16 cellular contexts compared by ENCODE assay signal in the genomic region with DNA sequence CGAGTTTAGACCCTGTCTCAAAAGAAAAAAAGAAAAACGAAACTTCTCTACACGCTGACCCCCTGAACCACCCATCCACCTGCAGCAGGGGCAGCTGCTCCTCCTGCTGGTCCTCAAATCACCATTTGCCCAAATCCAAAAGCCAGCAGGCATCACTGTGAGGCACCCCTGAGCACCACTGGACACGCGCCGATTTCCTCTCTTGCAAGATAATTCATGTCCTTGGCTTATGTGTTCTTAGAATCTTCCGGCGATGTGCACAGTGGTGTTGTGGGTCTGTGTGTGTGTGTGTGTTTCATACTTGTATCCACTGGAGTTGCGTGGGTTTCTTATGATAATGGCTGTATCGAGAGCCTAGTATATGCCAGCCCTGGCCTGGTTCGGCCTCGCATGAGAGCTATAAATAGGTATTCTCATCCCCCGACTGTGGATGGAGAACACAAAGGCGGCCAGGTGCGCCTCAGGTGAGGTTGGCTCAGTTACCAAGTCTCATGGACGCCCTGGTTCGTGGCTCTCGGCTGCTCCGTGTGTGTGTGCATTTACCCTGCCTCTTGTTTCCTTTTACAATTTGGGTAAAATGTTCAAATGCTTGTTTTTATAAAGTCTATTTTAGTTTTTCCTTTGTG.
DNase-seq lines count a peak whose midpoint lies in the region; ATAC-seq, FAIRE-seq and TF ChIP-seq lines count a peak whose summit lies in the region.
"Had no signal": no experiment of that assay in that cellular context is flagged by ENCODE, and none has a peak within 500 bp of the region (broad histone marks: within the 10 kb centered on the region; RNA-seq: fewer than 3 reads in every experiment).

No MANE protein-coding gene starts in this region.

- H3K4me3 ChIP-seq in right lobe of liver = no peak overlapping the region
- H3K4me3 ChIP-seq in HepG2 (replicated peaks in 1 of 3; ENCODE audit: insufficient read depth in 1 of 3, low read depth in 2 of 3, low read length in 3 of 3) = no peak overlapping the region
- H3K4me3 ChIP-seq in naive thymus-derived CD4-positive, alpha-beta T cell (ENCODE audit: low read length) = no peak overlapping the region
- H3K4me3 ChIP-seq in upper lobe of right lung = no peak overlapping the region
- no peak overlapping the region for H3K4me3 ChIP-seq in Karpas-422 (ENCODE audit: low read length)
- H3K4me3 ChIP-seq in testis = no peak overlapping the region
- H3K4me3 ChIP-seq: prostate gland had no signal

- no peaks in the 10 kb centered on the region for H3K27me3 ChIP-seq in right lobe of liver
- no peaks in the 10 kb centered on the region for H3K27me3 ChIP-seq in HepG2 (ENCODE audit: control insufficient read depth in 1 of 2, insufficient read depth in 2 of 2, low read length in 2 of 2)
- no peaks in the 10 kb centered on the region for H3K27me3 ChIP-seq in naive thymus-derived CD4-positive, alpha-beta T cell (ENCODE audit: control insufficient read depth in 2 of 2, insufficient read depth in 2 of 2, low read length in 2 of 2)
- H3K27me3 ChIP-seq in upper lobe of right lung = no peaks in the 10 kb centered on the region
- H3K27me3 ChIP-seq in Karpas-422 (ENCODE audit: low read length) = no peaks in the 10 kb centered on the region
- H3K27me3 ChIP-seq in testis = no peaks in the 10 kb centered on the region

- H3K9ac ChIP-seq in HepG2 (ENCODE audit: insufficient read depth, low read depth, low read length) (no peak overlapping the region), Karpas-422 (ENCODE audit: low read length) (no peak overlapping the region)

- H3K36me3 ChIP-seq in right lobe of liver (peaks cover 0 to 10% (median 0%) of the 10 kb centered on the region in 4 donors), HepG2 (replicated peaks in 1 of 2; ENCODE audit: control insufficient read depth in 1 of 2, insufficient read depth in 2 of 2, low read length in 2 of 2) (peaks cover 15 to 37% of the 10 kb centered on the region in 2 experiments), upper lobe of right lung (peaks cover 42% of the 10 kb centered on the region), Karpas-422 (ENCODE audit: insufficient read depth, low read length) (no peaks in the 10 kb centered on the region; the same call in 1 of the 2 replicates), testis (ENCODE audit: low read depth, missing control alignments) (no peaks in the 10 kb centered on the region)
- H3K36me3 ChIP-seq in naive thymus-derived CD4-positive, alpha-beta T cell (ENCODE audit: control insufficient read depth in 2 of 3, insufficient read depth in 3 of 3, low read length in 3 of 3) = peaks cover 0 to 47% (median 0%) of the 10 kb centered on the region in 3 experiments

- H3K9me3 ChIP-seq in right lobe of liver (no peaks in the 10 kb centered on the region), HepG2 (ENCODE audit: low read length) (no peaks in the 10 kb centered on the region), upper lobe of right lung (no peaks in the 10 kb centered on the region), Karpas-422 (ENCODE audit: low read length) (no peaks in the 10 kb centered on the region), testis (no peaks in the 10 kb centered on the region)
- H3K9me3 ChIP-seq in naive thymus-derived CD4-positive, alpha-beta T cell (ENCODE audit: control insufficient read depth in 2 of 3, low read length in 3 of 3) = no peaks in the 10 kb centered on the region
- H3K9me3 ChIP-seq: prostate gland had no signal

- H3K79me2 ChIP-seq in HepG2 (ENCODE audit: insufficient read depth, low read length) (no peaks in the 10 kb centered on the region), Karpas-422 (ENCODE audit: low read length) (no peaks in the 10 kb centered on the region)

- H3K4me3 Mint-ChIP-seq in activated B cell treated with CpG ODN at 0.5 μM for 24 hours = no peak overlapping the region
- peak overlapping the region in 4 of 10 donors; percentile 10 to 73 (median 25) for H3K4me3 Mint-ChIP-seq in naive thymus-derived CD4-positive, alpha-beta T cell
- H3K4me3 Mint-ChIP-seq: dendritic cell treated with granulocyte-macrophage colony-stimulating factor and Interleukin-4, amounts not matched to agents 40 ng/mL and 50 ng/mL, for 4 days; T-helper 1 cell treated with Interleukin-12 subunit alpha and Interleukin-12 subunit beta and Interleukin-4 antibody, amounts not matched to agents 30 μg/mL and 1 μg/mL, for 36 hours had no signal

- peaks cover 45% of the 10 kb centered on the region for H3K36me3 Mint-ChIP-seq in activated B cell treated with CpG ODN at 0.5 μM for 24 hours (ENCODE audit: low read depth)
- H3K36me3 Mint-ChIP-seq in naive thymus-derived CD4-positive, alpha-beta T cell = peaks cover 0 to 55% (median 29%) of the 10 kb centered on the region in 5 donors

- CTCF ChIA-PET in HepG2 (lab: Yijun Ruan, JAX; ENCODE audit: low intra/inter-chr PET ratio, low total read pairs) = no interaction called here
- CTCF ChIA-PET in activated B cell treated with CpG ODN at 0.5 μM for 24 hours (lab: Charles Lee) = no interaction called here
- CTCF ChIA-PET in naive thymus-derived CD4-positive, alpha-beta T cell (lab: Charles Lee) = interaction anchor here (0.6 kb wide), 1 partner anchor 197 kb away, joined by 4 read pairs; no protein-coding TSS in a partner anchor

- TF ChIP-seq CTCF in right lobe of liver (IDR thresholded peaks at IDR 0.05) = no peak
- TF ChIP-seq CTCF in HepG2 (CRISPR knock-in tag; IDR thresholded peaks at IDR 0.05) = no peak
- no peak for TF ChIP-seq CTCF in activated B cell treated with CpG ODN at 0.5 μM for 24 hours (IDR thresholded peaks at IDR 0.05)
- no peak for TF ChIP-seq CTCF in upper lobe of right lung (IDR thresholded peaks at IDR 0.05)
- no peak for TF ChIP-seq CTCF in testis (IDR thresholded peaks at IDR 0.05)

- in situ Hi-C loops in HepG2 (cut with HindIII; ENCODE audit: extremely low pct_ligation_motif_present, low pct_unique_long_range_greater_than_20kb) = no loop called here

- POLR2A ChIA-PET in HepG2 (lab: Yijun Ruan, JAX) = no interaction called here
- POLR2A ChIA-PET in activated B cell treated with CpG ODN at 0.5 μM for 24 hours (lab: Charles Lee) = no interaction called here
- POLR2A ChIA-PET in naive thymus-derived CD4-positive, alpha-beta T cell (lab: Charles Lee) = no interaction called here

- no peak overlapping the region for H3K27ac Mint-ChIP-seq in activated B cell treated with CpG ODN at 0.5 μM for 24 hours
- peak overlapping the region in 8 of 9 donors; percentile 7 to 93 (median 85) for H3K27ac Mint-ChIP-seq in naive thymus-derived CD4-positive, alpha-beta T cell
- H3K27ac Mint-ChIP-seq: dendritic cell treated with granulocyte-macrophage colony-stimulating factor and Interleukin-4, amounts not matched to agents 40 ng/mL and 50 ng/mL, for 4 days; T-helper 1 cell treated with Interleukin-12 subunit alpha and Interleukin-12 subunit beta and Interleukin-4 antibody, amounts not matched to agents 30 μg/mL and 1 μg/mL, for 36 hours had no signal

- H3K27me3 Mint-ChIP-seq in activated B cell treated with CpG ODN at 0.5 μM for 24 hours = no peaks in the 10 kb centered on the region
- H3K27me3 Mint-ChIP-seq in naive thymus-derived CD4-positive, alpha-beta T cell = no peaks in the 10 kb centered on the region
- H3K27me3 Mint-ChIP-seq: dendritic cell treated with granulocyte-macrophage colony-stimulating factor and Interleukin-4, amounts not matched to agents 40 ng/mL and 50 ng/mL, for 4 days had no signal

- FAIRE-seq in HepG2 (lab: Jason Lieb, UNC) = no peak
- FAIRE-seq: islet of Langerhans had no signal

- H3K4me2 ChIP-seq in HepG2 (ENCODE audit: low read depth, low read length) (no peak overlapping the region), Karpas-422 (ENCODE audit: low read depth, low read length, poor library complexity, severe bottlenecking) (no peak overlapping the region)

- TF ChIP-seq EP300 in HepG2 (IDR thresholded peaks at IDR 0.05; ENCODE audit: low read depth in 2 of 2, low read length in 2 of 2) (no peak), HepG2 (CRISPR knock-in tag; IDR thresholded peaks at IDR 0.05; ENCODE audit: borderline replicate concordance) (no peak)

- H3K9me3 Mint-ChIP-seq in activated B cell treated with CpG ODN at 0.5 μM for 24 hours = peaks cover under 1% of the 10 kb centered on the region
- H3K9me3 Mint-ChIP-seq in naive thymus-derived CD4-positive, alpha-beta T cell = peaks cover 0 to 1% (median 0%) of the 10 kb centered on the region in 11 donors
- H3K9me3 Mint-ChIP-seq: dendritic cell treated with granulocyte-macrophage colony-stimulating factor and Interleukin-4, amounts not matched to agents 40 ng/mL and 50 ng/mL, for 4 days; T-helper 1 cell treated with Interleukin-12 subunit alpha and Interleukin-12 subunit beta and Interleukin-4 antibody, amounts not matched to agents 30 μg/mL and 1 μg/mL, for 36 hours had no signal

- no peaks in the 10 kb centered on the region for H4K20me1 ChIP-seq in HepG2 (ENCODE audit: insufficient read depth, low read length)
- H4K20me1 ChIP-seq in Karpas-422 (ENCODE audit: insufficient read depth, low read depth, low read length) = no peaks in the 10 kb centered on the region

- ATAC-seq in right lobe of liver (no peak), HepG2 (no peak), activated B cell treated with CpG ODN at 0.5 μM for 24 hours (ENCODE audit: low read depth) (no peak), upper lobe of right lung (no peak)
- no peak for ATAC-seq in naive thymus-derived CD4-positive, alpha-beta T cell

- H2AFZ ChIP-seq in HepG2 (ENCODE audit: low read length) (no peak overlapping the region), Karpas-422 (ENCODE audit: low read length) (no peak overlapping the region)

- no peak for TF ChIP-seq POLR2A in right lobe of liver (IDR thresholded peaks at IDR 0.05)
- TF ChIP-seq POLR2A in HepG2 (IDR thresholded peaks at IDR 0.05; ENCODE audit: insufficient read depth in 1 of 2, low read depth in 2 of 2, low read length in 2 of 2) = no peak
- no peak for TF ChIP-seq POLR2A in testis (IDR thresholded peaks at IDR 0.05)

- H3K4me1 Mint-ChIP-seq in activated B cell treated with CpG ODN at 0.5 μM for 24 hours = no peaks in the 10 kb centered on the region
- H3K4me1 Mint-ChIP-seq in naive thymus-derived CD4-positive, alpha-beta T cell = peaks cover 16 to 26% (median 21%) of the 10 kb centered on the region in 7 donors

- BruUV-seq in HepG2 (replicated peaks; lab: Mats Ljungman, UMichigan) = no TSS peak

- 98% methylated on average over 13 of the region's 19 CpGs for WGBS in right lobe of liver (ENCODE audit: insufficient coverage, low coverage, low lambda C conversion rate, missing lambda C conversion rate)
- WGBS in HepG2 (ENCODE audit: low lambda C conversion rate) = 94% methylated on average over 19 of the region's 19 CpGs
- WGBS in testis, 2 donors = 94 to 97% methylated on average over 19 of the region's 19 CpGs

- no peak for TF ChIP-seq RAD21 in HepG2 (CRISPR knock-in tag; IDR thresholded peaks at IDR 0.05)

- intact Hi-C loops in right lobe of liver (cut with DNase I) = no loop called here
- intact Hi-C loops in HepG2 (cut with micrococcal nuclease; ENCODE audit: unreplicated experiment) = no loop called here
- intact Hi-C loops in activated B cell treated with CpG ODN at 0.5 μM for 24 hours (cut with micrococcal nuclease) = no loop called here
- intact Hi-C loops in naive thymus-derived CD4-positive, alpha-beta T cell (cut with micrococcal nuclease) = no loop called here
- intact Hi-C loops in upper lobe of right lung (cut with DNase I) = no loop called here
- intact Hi-C loops in testis (cut with DNase I; ENCODE audit: low total_unique reads) = no loop called here

- peak; percentile 11 to 40 (median 31) for DNase-seq in right lobe of liver
- DNase-seq in HepG2 (ENCODE audit: low spot score) = no peak
- peak; percentile 6 for DNase-seq in activated B cell treated with CpG ODN at 0.5 μM for 24 hours
- DNase-seq in naive thymus-derived CD4-positive, alpha-beta T cell = no peak
- peak; percentile 35 for DNase-seq in upper lobe of right lung
- DNase-seq in Karpas-422 = no peak
- DNase-seq in testis = no peak
- no peak for DNase-seq in NCI-H526 (lab: John Stamatoyannopoulos, UW)
- DNase-seq: activated CD4-positive, alpha-beta T cell treated with anti-CD3 and anti-CD28 coated beads for 4 hours; Kasumi-1; SHP77; stimulated activated CD4-positive, alpha-beta T cell treated with anti-CD3 and anti-CD28 coated beads, Interleukin-15, amount 100 ng/mL, for 24 hours had no signal

- H3K9me2 ChIP-seq in Karpas-422 (replicated peaks; ENCODE audit: insufficient read depth, low read length) = no peaks in the 10 kb centered on the region

- H3K27ac ChIP-seq in right lobe of liver = no peak overlapping the region
- no peak overlapping the region for H3K27ac ChIP-seq in HepG2 (ENCODE audit: extremely low read length, insufficient read depth, low read length)
- H3K27ac ChIP-seq in naive thymus-derived CD4-positive, alpha-beta T cell (ENCODE audit: low read depth, low read length) = no peak overlapping the region
- H3K27ac ChIP-seq in upper lobe of right lung = no peak overlapping the region
- H3K27ac ChIP-seq in Karpas-422 (ENCODE audit: low read length) = no peak overlapping the region
- H3K27ac ChIP-seq in testis = no peak overlapping the region
- H3K27ac ChIP-seq: prostate gland had no signal

- H3K4me1 ChIP-seq in right lobe of liver (no peaks in the 10 kb centered on the region), HepG2 (ENCODE audit: insufficient read depth, low read length) (no peaks in the 10 kb centered on the region), upper lobe of right lung (peaks cover 14% of the 10 kb centered on the region), Karpas-422 (ENCODE audit: low read length) (no peaks in the 10 kb centered on the region), testis (no peaks in the 10 kb centered on the region)
- H3K4me1 ChIP-seq in naive thymus-derived CD4-positive, alpha-beta T cell (ENCODE audit: control insufficient read depth in 2 of 2, insufficient read depth in 2 of 2, low read length in 2 of 2) = peaks cover 0 to 5% of the 10 kb centered on the region in 2 donors
- H3K4me1 ChIP-seq: prostate gland had no signal

Comparison
In these comparisons a context has a peak if more than half of its experiments do, and no peak if none do; other contexts are left out.
1. DNase-seq: peak in right lobe of liver (3 of 3), activated B cell treated with CpG ODN at 0.5 μM for 24 hours (single experiment) and upper lobe of right lung (single experiment); none in HepG2 (single experiment), naive thymus-derived CD4-positive, alpha-beta T cell (0 of 9), Karpas-422 (single experiment), testis (single experiment) and NCI-H526 (0 of 2).